ENCODE assay signal across 15 cellular contexts in the genomic region with DNA sequence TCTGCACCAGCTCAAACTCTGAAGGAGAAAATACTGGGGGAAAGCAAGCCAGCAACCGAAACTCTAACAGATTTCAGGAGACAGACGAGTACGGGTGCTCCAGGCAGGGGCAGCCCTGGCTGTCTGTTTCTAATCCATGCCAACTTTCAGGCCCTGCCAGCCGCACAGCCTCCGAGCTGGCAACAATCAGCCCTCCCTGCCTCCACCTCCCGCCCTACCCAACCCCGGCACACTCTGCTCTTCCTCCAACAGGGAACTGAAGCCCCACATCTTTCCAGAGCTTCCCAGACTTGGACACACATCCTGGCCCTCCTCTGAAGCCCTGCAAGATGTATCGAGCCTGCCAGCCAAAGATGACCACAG.
DNase-seq lines count a peak whose midpoint lies in the region; ATAC-seq lines count a peak whose summit lies in the region.
"Had no signal": no experiment of that assay in that cellular context is flagged by ENCODE, and none has a peak within 500 bp of the region (broad histone marks: within the 10 kb centered on the region; RNA-seq: fewer than 3 reads in every experiment).

No MANE protein-coding gene starts in this region.

- H3K27ac ChIP-seq in BLaER1 = peak overlapping the region; percentile 71
- H3K27ac ChIP-seq in trophoblast cell (ENCODE audit: low read depth, low read length) = no peak overlapping the region
- H3K27ac ChIP-seq: C4-2B, HL-60 had no signal

- peak; percentile 32 for DNase-seq in NCI-H446 treated with DMSO at 0.1 percent for 48 hours (lab: John Stamatoyannopoulos, UW)
- DNase-seq in globus pallidus (ENCODE audit: low spot score) = peak; percentile 23
- DNase-seq in posterior vena cava (ENCODE audit: low spot score) = peak; percentile 52
- no peak for DNase-seq in trophoblast cell
- DNase-seq in foreskin melanocyte = no peak
- DNase-seq: 8988T; AML-193; CD4-positive, alpha-beta memory T cell; DMS79 had no signal

- H3K4me1 ChIP-seq in BLaER1 = peaks cover 92% of the 10 kb centered on the region
- H3K4me1 ChIP-seq in trophoblast cell (ENCODE audit: control insufficient read depth in 1 of 2, insufficient read depth in 2 of 2, low read length in 2 of 2) = peaks cover 12 to 13% of the 10 kb centered on the region in 2 experiments

- intact Hi-C loops in posterior vena cava (cut with DNase I) = no loop called here

- peak overlapping the region; percentile 27; the same call in 1 of the 2 replicates for H3K9ac ChIP-seq in BLaER1
- no peak overlapping the region for H3K9ac ChIP-seq in trophoblast cell (ENCODE audit: low read length)

- H3K36me3 ChIP-seq in BLaER1 (no peaks in the 10 kb centered on the region), trophoblast cell (ENCODE audit: control insufficient read depth in 1 of 2, insufficient read depth in 2 of 2, low read length in 2 of 2) (no peaks in the 10 kb centered on the region)

- H2AK5ac ChIP-seq in trophoblast cell (ENCODE audit: low read length) = no peak overlapping the region

- peaks cover 7% of the 10 kb centered on the region for H3K79me1 ChIP-seq in trophoblast cell (ENCODE audit: low read length)

- H4K20me1 ChIP-seq in BLaER1 = peaks cover 73% of the 10 kb centered on the region

- no CpG with 5 or more reads among the region's 8 CpGs for WGBS in trophoblast cell (ENCODE audit: extremely low coverage, insufficient coverage, insufficient read length)

- H2BK12ac ChIP-seq in trophoblast cell (ENCODE audit: low read length) = no peak overlapping the region

- H3K4me2 ChIP-seq in BLaER1 (peak overlapping the region; percentile 91), trophoblast cell (ENCODE audit: low read length) (no peak overlapping the region)

- H4K8ac ChIP-seq in trophoblast cell (ENCODE audit: low read depth, low read length) = no peak overlapping the region

- no peak overlapping the region for H3K18ac ChIP-seq in trophoblast cell (ENCODE audit: low read length)

- H2BK5ac ChIP-seq in trophoblast cell (ENCODE audit: low read depth, low read length, poor library complexity) = no peak overlapping the region

- H3K4me3 ChIP-seq in BLaER1 (peak overlapping the region; percentile 18; the same call in 1 of the 2 replicates), trophoblast cell (ENCODE audit: low read depth, low read length) (no peak overlapping the region)

- H3K27me3 ChIP-seq in BLaER1 (peaks cover 8% of the 10 kb centered on the region; the same call in 1 of the 2 replicates), trophoblast cell (ENCODE audit: insufficient read depth, low read length) (no peaks in the 10 kb centered on the region)

- H3K9me3 ChIP-seq in BLaER1 (no peaks in the 10 kb centered on the region), trophoblast cell (ENCODE audit: insufficient read depth, low read depth, low read length) (peaks cover 9% of the 10 kb centered on the region)

- H3K14ac ChIP-seq in trophoblast cell (ENCODE audit: low read length) = no peak overlapping the region

- no peak overlapping the region for H4K91ac ChIP-seq in trophoblast cell (ENCODE audit: low read depth, low read length)

- H2BK120ac ChIP-seq in trophoblast cell (ENCODE audit: insufficient read depth, low read length, poor library complexity) = no peak overlapping the region

- ATAC-seq in HG02763 (IDR thresholded peaks at IDR 0.05; ENCODE audit: unreplicated experiment) (no peak), GM19397 (IDR thresholded peaks at IDR 0.05; ENCODE audit: unreplicated experiment) (no peak)
- ATAC-seq: HCT116 had no signal

- H3K4ac ChIP-seq in trophoblast cell (ENCODE audit: low read depth, low read length) = no peak overlapping the region

- no peak overlapping the region for H2AFZ ChIP-seq in trophoblast cell (ENCODE audit: insufficient read depth, low read length, poor library complexity)

- H4K12ac ChIP-seq in trophoblast cell (ENCODE audit: low read depth, low read length) = no peak overlapping the region

- H3K79me2 ChIP-seq in trophoblast cell (ENCODE audit: control insufficient read depth, insufficient read depth, low read length, poor library complexity) = no peaks in the 10 kb centered on the region

- no peak overlapping the region for H3K23ac ChIP-seq in trophoblast cell (ENCODE audit: low read length)

Comparison
In these comparisons a context has a peak if more than half of its experiments do, and no peak if none do; other contexts are left out.
1. DNase-seq: peak in NCI-H446 treated with DMSO at 0.1 percent for 48 hours (single experiment), globus pallidus (single experiment) and posterior vena cava (single experiment); none in trophoblast cell (0 of 2) and foreskin melanocyte (single experiment).